9 cellular contexts compared by ENCODE assay signal in genomic region chr5:180315762-180316212, GRCh38. TPM values are rescaled to one million over a fixed set of nuclear protein-coding genes. Genes with fewer than 3 reads are reported as not detected.
A peak's percentile ranks its signal among the peaks of the same experiment; 100 is the strongest.
DNase-seq lines count a peak whose midpoint lies in the region; ATAC-seq and TF ChIP-seq lines count a peak whose summit lies in the region.
"Had no signal": no experiment of that assay in that cellular context is flagged by ENCODE, and none has a peak within 500 bp of the region (broad histone marks: within the 10 kb centered on the region; RNA-seq: fewer than 3 reads in every experiment).

No MANE protein-coding gene starts in this region.

- H3K79me1 ChIP-seq in mesendoderm (ENCODE audit: low read length): no peaks in the 10 kb centered on the region

- H4K5ac ChIP-seq in mesendoderm (ENCODE audit: low read length): no peak overlapping the region

- H4K8ac ChIP-seq in mesendoderm (ENCODE audit: low read depth, low read length): no peak overlapping the region

- no peak overlapping the region for H3K4me3 ChIP-seq in mesendoderm (ENCODE audit: low read length)

- no peaks in the 10 kb centered on the region for H3K4me1 ChIP-seq in mesendoderm (ENCODE audit: control insufficient read depth, low read depth, low read length)

- no peaks in the 10 kb centered on the region for H3K79me2 ChIP-seq in mesendoderm (ENCODE audit: control insufficient read depth, insufficient read depth, low read length)

- H3K18ac ChIP-seq in mesendoderm (ENCODE audit: low read length): no peak overlapping the region

- H3K9me3 ChIP-seq in CD4-positive, alpha-beta T cell (ENCODE audit: control insufficient read depth, low read length): no peaks in the 10 kb centered on the region

- no peak overlapping the region for H2BK5ac ChIP-seq in mesendoderm (ENCODE audit: low read length)

- no peak overlapping the region for H3K56ac ChIP-seq in mesendoderm (ENCODE audit: low read length)

- no peak overlapping the region for H3K27ac ChIP-seq in CD4-positive, alpha-beta T cell (ENCODE audit: low read depth, low read length)
- no peak overlapping the region for H3K27ac ChIP-seq in mesendoderm (ENCODE audit: low read depth, low read length)

- no peak overlapping the region for H3K4me2 ChIP-seq in mesendoderm (ENCODE audit: low read length)

- peaks cover 4% of the 10 kb centered on the region for H3K36me3 ChIP-seq in mesendoderm (ENCODE audit: control insufficient read depth, insufficient read depth, low read length)

- H2AK5ac ChIP-seq in mesendoderm (ENCODE audit: low read length): no peak overlapping the region

- DNase-seq in CD4-positive, alpha-beta T cell: peak; percentile 62 to 83 (median 70)
- DNase-seq in MV-4-11 (lab: John Stamatoyannopoulos, UW): peak; percentile 23
- DNase-seq in activated CD4-positive, alpha-beta T cell treated with anti-CD3 and anti-CD28 coated beads, Interleukin-2, amount 50 U/mL, for 1 hour: peak; percentile 77
- peak; percentile 53 for DNase-seq in dedifferentiated amniotic fluid mesenchymal stem cell (ENCODE audit: extremely low spot score)
- DNase-seq in mesendoderm: peak; percentile 51
- DNase-seq in stimulated activated CD8-positive, alpha-beta memory T cell treated with anti-CD3 and anti-CD28 coated beads, Interleukin-4, amount 100 ng/mL, for 1 hour (ENCODE audit: low read depth in 2 of 2, low spot score in 1 of 2): peak; percentile 53 to 60
- DNase-seq in NCI-H2081 treated with DMSO at 0.1 percent for 48 hours (lab: John Stamatoyannopoulos, UW): no peak

- H3K27me3 Mint-ChIP-seq in CD4-positive, alpha-beta T cell: peaks cover 4% of the 10 kb centered on the region

- no peak overlapping the region for H3K4me3 Mint-ChIP-seq in CD4-positive, alpha-beta T cell

- ATAC-seq in CD4-positive, alpha-beta T cell (ENCODE audit: poor library complexity): peak; percentile 86
- peak; percentile 67 for ATAC-seq in GM21367 (IDR thresholded peaks at IDR 0.05; ENCODE audit: unreplicated experiment)

- no peak overlapping the region for H3K27ac Mint-ChIP-seq in CD4-positive, alpha-beta T cell

- no peak overlapping the region for H2BK120ac ChIP-seq in mesendoderm (ENCODE audit: low read depth, low read length)

- peak; percentile 98 for TF ChIP-seq CTCF in CD4-positive, alpha-beta T cell (IDR thresholded peaks at IDR 0.05)

- POLR2A ChIA-PET in CD4-positive, alpha-beta T cell (lab: Charles Lee): interaction anchor here (0.5 to 3.2 kb wide), 2 partner anchors 22 to 531 kb away, joined by 3 to 29 read pairs; partner anchors contain the start of gene MAPK9

- H3K9me3 Mint-ChIP-seq in CD4-positive, alpha-beta T cell: no peaks in the 10 kb centered on the region
- H3K9me3 Mint-ChIP-seq: IgD-negative memory B cell had no signal

- H3K36me3 Mint-ChIP-seq in CD4-positive, alpha-beta T cell (ENCODE audit: low read depth): no peaks in the 10 kb centered on the region
- H3K36me3 Mint-ChIP-seq: IgD-negative memory B cell had no signal

- H2BK15ac ChIP-seq in mesendoderm (replicated peaks; ENCODE audit: low read depth): no peak overlapping the region

- peaks cover 6% of the 10 kb centered on the region for H3K4me1 Mint-ChIP-seq in CD4-positive, alpha-beta T cell (ENCODE audit: low read depth)

- no CpG with 5 or more reads among the region's 9 CpGs for WGBS in mesendoderm (ENCODE audit: extremely low coverage, insufficient coverage, low lambda C conversion rate)

- H3K27me3 ChIP-seq in CD4-positive, alpha-beta T cell (ENCODE audit: control insufficient read depth, insufficient read depth, low read length): no peaks in the 10 kb centered on the region
- no peaks in the 10 kb centered on the region for H3K27me3 ChIP-seq in mesendoderm (ENCODE audit: insufficient read depth, low read length, poor library complexity)

- H3K9ac ChIP-seq in mesendoderm (ENCODE audit: low read length): no peak overlapping the region

- no peak overlapping the region for H3K4ac ChIP-seq in mesendoderm (ENCODE audit: low read depth, low read length)

- intact Hi-C loops in CD4-positive, alpha-beta T cell (cut with DNase I, micrococcal nuclease): loop anchor here (1.0 to 5.0 kb wide), 2 partner anchors 22 to 188 kb away; no protein-coding TSS in a partner anchor

- no peak overlapping the region for H3K23ac ChIP-seq in mesendoderm (ENCODE audit: low read length)

- CTCF ChIA-PET in CD4-positive, alpha-beta T cell (lab: Charles Lee): interaction anchor here (0.6 to 3.6 kb wide), 14 partner anchors 8 to 114 kb away, joined by 3 to 93 read pairs (median 5); partner anchors contain the start of genes MAPK9 and RASGEF1C

RNA-seq across cellular contexts. Expression of gene MAPK9, which starts 23.9 kb away (rescaled TPM):
- total RNA-seq in CD4-positive, alpha-beta T cell: 10 to 100 TPM; 21.2 to 21.7 TPM
- 28.2 TPM for polyA plus RNA-seq in mesendoderm (2013, experiment 1 of 2)
- polyA plus RNA-seq in mesendoderm (2013, experiment 2 of 2): 28.4 TPM

RNA-seq across cellular contexts. Expression of gene GFPT2, which starts 37.3 kb away (rescaled TPM):
- total RNA-seq in CD4-positive, alpha-beta T cell: 1 to 10 TPM; 1.1 to 1.5 TPM
- polyA plus RNA-seq in mesendoderm (2013, experiment 1 of 2): 41.2 TPM
- polyA plus RNA-seq in mesendoderm (2013, experiment 2 of 2): 42.6 TPM
